15 cellular contexts compared by ENCODE assay signal in the genomic region with DNA sequence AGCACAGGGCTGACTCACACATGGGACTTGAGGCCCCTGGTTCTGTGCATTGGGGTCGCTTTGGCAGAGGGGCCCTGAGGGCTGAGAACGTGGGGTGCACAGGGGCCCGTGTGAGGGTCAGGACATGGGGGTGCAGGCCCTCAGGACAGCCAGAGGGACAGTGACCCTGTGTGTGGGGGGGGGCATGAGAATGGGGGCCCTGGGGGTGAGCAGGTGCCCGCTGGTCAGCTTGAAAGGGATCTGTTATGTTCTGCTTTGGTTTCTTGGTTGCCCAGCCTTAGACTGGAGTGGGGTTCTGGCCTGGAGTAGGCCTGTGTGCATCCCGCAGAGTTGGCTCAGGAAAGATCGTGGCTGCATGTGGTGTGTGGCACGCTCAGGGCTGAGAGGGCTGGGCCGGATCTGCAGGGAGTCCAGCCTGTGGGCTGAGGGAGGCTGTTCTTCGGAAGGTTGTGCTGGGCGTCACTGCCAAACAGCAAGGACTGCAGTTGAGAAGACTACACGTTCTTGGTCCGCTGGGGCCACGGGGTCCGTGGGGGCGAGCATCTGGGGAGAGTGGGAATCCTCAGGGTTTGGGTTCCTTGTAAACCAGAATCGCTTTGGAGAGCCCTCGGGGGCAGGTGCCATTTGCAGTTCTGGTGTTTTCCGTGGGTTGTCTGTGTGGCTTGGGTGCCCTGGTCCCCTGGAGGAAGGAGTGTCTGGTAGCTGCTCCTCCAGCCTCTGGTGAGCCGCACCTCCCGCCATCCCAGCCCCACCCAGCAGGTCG. TPM values are rescaled to one million over a fixed set of nuclear protein-coding genes. Genes with fewer than 3 reads are reported as not detected.
A peak's percentile ranks its signal among the peaks of the same experiment; 100 is the strongest.
DNase-seq lines count a peak whose midpoint lies in the region; ATAC-seq and TF ChIP-seq lines count a peak whose summit lies in the region.
"Had no signal": no experiment of that assay in that cellular context is flagged by ENCODE, and none has a peak within 500 bp of the region (broad histone marks: within the 10 kb centered on the region; RNA-seq: fewer than 3 reads in every experiment).

No MANE protein-coding gene starts in this region.

- no peaks in the 10 kb centered on the region for H3K9me3 ChIP-seq in WERI-Rb-1 (ENCODE audit: severe bottlenecking)
- H3K9me3 ChIP-seq in endodermal cell (ENCODE audit: control insufficient read depth, low read length) = no peaks in the 10 kb centered on the region
- no peaks in the 10 kb centered on the region for H3K9me3 ChIP-seq in parathyroid adenoma (ENCODE audit: control insufficient read depth, low read length)
- H3K9me3 ChIP-seq: vagina had no signal

- H3K4me3 Mint-ChIP-seq in activated T-cell treated with anti-CD3 and anti-CD28 coated beads, Interleukin-2, amount 50 U/mL, for 72 hours = peak overlapping the region; percentile 20 to 39
- H3K4me3 Mint-ChIP-seq in activated T-cell treated with anti-CD3 and anti-CD28 coated beads, Interleukin-2, amount 50 U/mL, for 4 hours = no peak overlapping the region
- H3K4me3 Mint-ChIP-seq in endodermal cell = no peak overlapping the region

- ATAC-seq in activated T-cell treated with anti-CD3 and anti-CD28 coated beads, Interleukin-2, amount 50 U/mL, for 72 hours (replicated peaks in 1 of 2) = no peak
- ATAC-seq in activated T-cell treated with anti-CD3 and anti-CD28 coated beads, Interleukin-2, amount 50 U/mL, for 4 hours = no peak
- ATAC-seq in HG02938 (IDR thresholded peaks at IDR 0.05; ENCODE audit: unreplicated experiment) = no peak

- H3K79me2 ChIP-seq in parathyroid adenoma = peaks cover 4% of the 10 kb centered on the region

- H2AFZ ChIP-seq in parathyroid adenoma = no peak overlapping the region

- H3K27ac Mint-ChIP-seq in activated T-cell treated with anti-CD3 and anti-CD28 coated beads, Interleukin-2, amount 50 U/mL, for 72 hours = no peak overlapping the region
- peak overlapping the region; percentile 81 for H3K27ac Mint-ChIP-seq in endodermal cell

- peaks cover 12 to 28% of the 10 kb centered on the region in 2 donors for H3K36me3 Mint-ChIP-seq in activated T-cell treated with anti-CD3 and anti-CD28 coated beads, Interleukin-2, amount 50 U/mL, for 72 hours (ENCODE audit: insufficient read depth in 2 of 2)
- H3K36me3 Mint-ChIP-seq in activated T-cell treated with anti-CD3 and anti-CD28 coated beads, Interleukin-2, amount 50 U/mL, for 4 hours (ENCODE audit: insufficient read depth) = peaks cover 27% of the 10 kb centered on the region
- H3K36me3 Mint-ChIP-seq in endodermal cell (ENCODE audit: low read depth) = peaks cover 47% of the 10 kb centered on the region

- no peak overlapping the region for H3K4me3 ChIP-seq in WERI-Rb-1 (ENCODE audit: low read depth, low read length)
- no peak overlapping the region for H3K4me3 ChIP-seq in endodermal cell (ENCODE audit: low read length)
- H3K4me3 ChIP-seq in parathyroid adenoma (ENCODE audit: low read depth, low read length) = no peak overlapping the region
- H3K4me3 ChIP-seq: vagina had no signal

- H3K9ac ChIP-seq in endodermal cell (ENCODE audit: extremely low read depth, low read length, poor library complexity, severe bottlenecking) = no peak overlapping the region
- no peak overlapping the region for H3K9ac ChIP-seq in parathyroid adenoma

- peaks cover 73% of the 10 kb centered on the region for H3K36me3 ChIP-seq in WERI-Rb-1
- peaks cover 30% of the 10 kb centered on the region for H3K36me3 ChIP-seq in endodermal cell (ENCODE audit: control insufficient read depth, insufficient read depth, low read length)
- H3K36me3 ChIP-seq in parathyroid adenoma (ENCODE audit: control insufficient read depth, insufficient read depth, low read length) = no peaks in the 10 kb centered on the region

- H3K9me3 Mint-ChIP-seq in activated T-cell treated with anti-CD3 and anti-CD28 coated beads, Interleukin-2, amount 50 U/mL, for 72 hours = no peaks in the 10 kb centered on the region
- no peaks in the 10 kb centered on the region for H3K9me3 Mint-ChIP-seq in activated T-cell treated with anti-CD3 and anti-CD28 coated beads, Interleukin-2, amount 50 U/mL, for 4 hours
- no peaks in the 10 kb centered on the region for H3K9me3 Mint-ChIP-seq in endodermal cell
- H3K9me3 Mint-ChIP-seq: CD4-positive, CD25-positive, alpha-beta regulatory T cell had no signal

- H3K27me3 Mint-ChIP-seq in activated T-cell treated with anti-CD3 and anti-CD28 coated beads, Interleukin-2, amount 50 U/mL, for 72 hours (ENCODE audit: low read depth) = no peaks in the 10 kb centered on the region
- no peaks in the 10 kb centered on the region for H3K27me3 Mint-ChIP-seq in activated T-cell treated with anti-CD3 and anti-CD28 coated beads, Interleukin-2, amount 50 U/mL, for 4 hours (ENCODE audit: low read depth)
- no peaks in the 10 kb centered on the region for H3K27me3 Mint-ChIP-seq in endodermal cell (ENCODE audit: insufficient read depth)
- H3K27me3 Mint-ChIP-seq: CD4-positive, CD25-positive, alpha-beta regulatory T cell had no signal

- TF ChIP-seq CTCF in WERI-Rb-1 (IDR thresholded peaks at IDR 0.05; ENCODE audit: low read depth, low read length) (no peak), endodermal cell (conservative IDR thresholded peaks at IDR 0.05) (no peak), parathyroid adenoma (IDR thresholded peaks at IDR 0.05) (no peak)

- H3K27me3 ChIP-seq in WERI-Rb-1 (ENCODE audit: insufficient read depth, low read depth, severe bottlenecking) (no peaks in the 10 kb centered on the region), endodermal cell (ENCODE audit: control insufficient read depth, insufficient read depth, low read length, poor library complexity, severe bottlenecking) (no peaks in the 10 kb centered on the region), parathyroid adenoma (ENCODE audit: control insufficient read depth, insufficient read depth, low read length) (no peaks in the 10 kb centered on the region)
- H3K27me3 ChIP-seq: brain microvascular endothelial cell, vagina had no signal

- H3K27ac ChIP-seq in WERI-Rb-1 (peak overlapping the region; percentile 72; the same call in 1 of the 2 replicates), endodermal cell (ENCODE audit: low read depth, low read length) (no peak overlapping the region), parathyroid adenoma (no peak overlapping the region)
- H3K27ac ChIP-seq: brain microvascular endothelial cell, vagina had no signal

- DNase-seq in activated T-cell treated with anti-CD3 and anti-CD28 coated beads, Interleukin-2, amount 50 U/mL, for 72 hours = no peak
- no peak for DNase-seq in activated T-cell treated with anti-CD3 and anti-CD28 coated beads, Interleukin-2, amount 50 U/mL, for 4 hours
- DNase-seq in WERI-Rb-1 = no peak
- no peak for DNase-seq in endodermal cell
- no peak for DNase-seq in iPS-NIHi7 (ENCODE audit: extremely low spot score)
- no peak for DNase-seq in NCI-H446 (lab: John Stamatoyannopoulos, UW)
- DNase-seq: brain microvascular endothelial cell; CD4-positive, CD25-positive, alpha-beta regulatory T cell; DND-41; HCEC 1CT; Kasumi-1; mesenchymal stem cell had no signal

- peak overlapping the region; percentile 38 for H3K4me2 ChIP-seq in parathyroid adenoma (ENCODE audit: low read length)

- H3K4me1 ChIP-seq in endodermal cell (ENCODE audit: control insufficient read depth, insufficient read depth, low read length) = no peaks in the 10 kb centered on the region
- peaks cover 17% of the 10 kb centered on the region for H3K4me1 ChIP-seq in parathyroid adenoma

- WGBS in endodermal cell (ENCODE audit: insufficient coverage in 1 of 2, insufficient read length in 1 of 2), 2 experiments = 93 to 94% methylated on average over 13 to 21 of the region's 21 CpGs

- peaks cover 42% of the 10 kb centered on the region for H3K4me1 Mint-ChIP-seq in activated T-cell treated with anti-CD3 and anti-CD28 coated beads, Interleukin-2, amount 50 U/mL, for 72 hours (ENCODE audit: low read depth)
- H3K4me1 Mint-ChIP-seq in activated T-cell treated with anti-CD3 and anti-CD28 coated beads, Interleukin-2, amount 50 U/mL, for 4 hours (ENCODE audit: low read depth) = peaks cover 39% of the 10 kb centered on the region
- H3K4me1 Mint-ChIP-seq in endodermal cell = no peaks in the 10 kb centered on the region

RNA-seq across cellular contexts. Expression of a gene that starts 15.2 kb away (rescaled TPM):
- total RNA-seq in activated T-cell treated with anti-CD3 and anti-CD28 coated beads, Interleukin-2, amount 50 U/mL, for 72 hours = 10 to 100 TPM; 23.0 to 25.8 TPM
- total RNA-seq in activated T-cell treated with anti-CD3 and anti-CD28 coated beads, Interleukin-2, amount 50 U/mL, for 4 hours = 10 to 100 TPM; 17.2 to 20.5 (median 18.9) TPM
- 10 to 100 TPM; 50.4 to 61.6 TPM for total RNA-seq in endodermal cell
- 19.2 TPM for polyA plus RNA-seq in endodermal cell (2013, experiment 1 of 2)
- polyA plus RNA-seq in endodermal cell (2013, experiment 2 of 2) = 17.1 TPM

RNA-seq across cellular contexts. Expression of a gene that starts 42.1 kb away (rescaled TPM):
- 10 to 100 TPM; 38.4 to 48.4 TPM for total RNA-seq in activated T-cell treated with anti-CD3 and anti-CD28 coated beads, Interleukin-2, amount 50 U/mL, for 72 hours
- 10 to 100 TPM; 61.9 to 66.9 (median 65.3) TPM for total RNA-seq in activated T-cell treated with anti-CD3 and anti-CD28 coated beads, Interleukin-2, amount 50 U/mL, for 4 hours
- total RNA-seq in endodermal cell = 10 to 100 TPM; 48.8 to 72.7 TPM
- 72.4 TPM for polyA plus RNA-seq in endodermal cell (2013, experiment 1 of 2)
- polyA plus RNA-seq in endodermal cell (2013, experiment 2 of 2) = 65.4 TPM

Comparison
In these comparisons a context has a peak if more than half of its experiments do, and no peak if none do; other contexts are left out.
1. H3K4me3 Mint-ChIP-seq: peak in activated T-cell treated with anti-CD3 and anti-CD28 coated beads, Interleukin-2, amount 50 U/mL, for 72 hours (2 of 2); none in activated T-cell treated with anti-CD3 and anti-CD28 coated beads, Interleukin-2, amount 50 U/mL, for 4 hours (single experiment) and endodermal cell (single experiment).